35 cellular contexts compared by ENCODE assay signal in the genomic region with DNA sequence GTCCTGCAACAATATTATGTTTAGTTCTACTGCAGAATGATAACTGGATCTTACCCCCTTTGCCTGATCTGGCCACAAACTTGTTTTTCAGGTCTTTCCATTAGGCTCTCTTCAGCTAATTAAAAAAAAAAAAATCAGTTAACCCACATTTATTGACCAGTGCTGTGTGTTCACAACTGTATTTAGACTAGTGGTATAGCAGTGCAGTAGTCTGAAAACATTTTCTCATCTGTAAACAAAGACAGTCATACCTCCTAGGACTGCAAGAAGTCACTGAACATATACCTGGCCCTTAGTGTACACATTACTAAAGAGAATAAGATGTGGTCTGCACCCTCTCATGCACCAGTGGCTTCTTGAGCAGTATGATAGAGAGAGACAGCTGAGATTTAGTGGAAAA. TPM values are rescaled to one million over a fixed set of nuclear protein-coding genes. Genes with fewer than 3 reads are reported as not detected.
DNase-seq lines count a peak whose midpoint lies in the region; ATAC-seq and TF ChIP-seq lines count a peak whose summit lies in the region.
"Had no signal": no experiment of that assay in that cellular context is flagged by ENCODE, and none has a peak within 500 bp of the region (broad histone marks: within the 10 kb centered on the region; RNA-seq: fewer than 3 reads in every experiment).

No MANE protein-coding gene starts in this region.

- H3K4me2 ChIP-seq in PC-3 (ENCODE audit: low read length), result no peak overlapping the region

- no peaks in the 10 kb centered on the region; the same call in 1 of the 2 replicates for H3K36me3 ChIP-seq in PC-3 (ENCODE audit: low read depth, low read length)
- H3K36me3 ChIP-seq in muscle layer of colon (ENCODE audit: insufficient read depth, low read length), result no peaks in the 10 kb centered on the region
- H3K36me3 ChIP-seq in transverse colon, result no peaks in the 10 kb centered on the region
- H3K36me3 ChIP-seq: neutrophil, suprapubic skin, vagina had no signal

- CTCF ChIA-PET in PC-3 (lab: Charles Lee), result no interaction called here

- H3K79me2 ChIP-seq in PC-3 (ENCODE audit: low read length), result peaks cover 58% of the 10 kb centered on the region

- ATAC-seq in PC-3, result peak; percentile 85
- ATAC-seq in HG03175 (IDR thresholded peaks at IDR 0.05; ENCODE audit: unreplicated experiment), result no peak
- ATAC-seq in GM21381 (IDR thresholded peaks at IDR 0.05; ENCODE audit: unreplicated experiment), result no peak
- ATAC-seq: A549; activated naive CD8-positive, alpha-beta T cell treated with anti-CD3 and anti-CD28 coated beads, Interleukin-2, amount 50 U/mL, for 24 hours; heart left ventricle; left lung; Panc1 had no signal

- H3K4me1 ChIP-seq in PC-3 (ENCODE audit: insufficient read depth, low read length) (peaks cover 15% of the 10 kb centered on the region), muscle layer of colon (ENCODE audit: insufficient read depth, low read length) (peaks cover 75% of the 10 kb centered on the region), transverse colon (peaks cover 39 to 98% (median 82%) of the 10 kb centered on the region in 4 donors)

- TF ChIP-seq EP300 in transverse colon (IDR thresholded peaks at IDR 0.05; ENCODE audit: low read depth), result no peak

- TF ChIP-seq POLR2A in transverse colon (IDR thresholded peaks at IDR 0.05), result no peak

- intact Hi-C loops in PC-3 (cut with micrococcal nuclease) (no loop called here), transverse colon (cut with DNase I; ENCODE audit: low total_unique reads) (no loop called here)

- H2AFZ ChIP-seq in PC-3 (ENCODE audit: low read length), result no peak overlapping the region

- H3K27me3 ChIP-seq in PC-3 (ENCODE audit: low read length), result no peaks in the 10 kb centered on the region
- H3K27me3 ChIP-seq in muscle layer of colon (ENCODE audit: control insufficient read depth in 1 of 2, insufficient read depth in 2 of 2, low read length in 2 of 2), result no peaks in the 10 kb centered on the region
- H3K27me3 ChIP-seq in transverse colon, result no peaks in the 10 kb centered on the region
- H3K27me3 ChIP-seq: heart left ventricle, left lung, MG63, neutrophil, suprapubic skin, vagina had no signal

- no TSS peak for BruUV-seq in PC-3 (replicated peaks; lab: Mats Ljungman, UMichigan)

- H3K9ac ChIP-seq in PC-3 (ENCODE audit: low read length) (no peak overlapping the region), muscle layer of colon (ENCODE audit: low read length) (no peak overlapping the region)

- no peaks in the 10 kb centered on the region for H3F3A ChIP-seq in PC-3 (ENCODE audit: low read length, unreplicated experiment)

- TF ChIP-seq CTCF in PC-3 (conservative IDR thresholded peaks at IDR 0.05; ENCODE audit: low read depth, low read length) (no peak), transverse colon (IDR thresholded peaks at IDR 0.05) (no peak), GM20000 (IDR thresholded peaks at IDR 0.05; ENCODE audit: extremely low read depth, missing control alignments) (no peak)

- no peaks in the 10 kb centered on the region for H3K9me3 ChIP-seq in PC-3 (ENCODE audit: low read length)
- no peaks in the 10 kb centered on the region for H3K9me3 ChIP-seq in muscle layer of colon (ENCODE audit: low read length)
- H3K9me3 ChIP-seq in transverse colon, result no peaks in the 10 kb centered on the region
- H3K9me3 ChIP-seq: A549, heart left ventricle, left lung, MG63, neutrophil, suprapubic skin, vagina had no signal

- H3K9me2 ChIP-seq in PC-3 (replicated peaks; ENCODE audit: low read length), result no peaks in the 10 kb centered on the region

- peaks cover 6% of the 10 kb centered on the region; the same call in 1 of the 2 replicates for H4K20me1 ChIP-seq in PC-3 (ENCODE audit: low read length)

- DNase-seq in activated CD8-positive, alpha-beta memory T cell treated with anti-CD3 and anti-CD28 coated beads for 24 hours, result peak; percentile 38
- DNase-seq in activated CD8-positive, alpha-beta memory T cell treated with anti-CD3 and anti-CD28 coated beads, Interleukin-2, amount 50 U/mL, for 48 hours, result no peak
- DNase-seq in PC-3, result peak; percentile 52
- DNase-seq in transverse colon, result no peak
- no peak for DNase-seq in GM20000 (ENCODE audit: low spot score)
- DNase-seq: activated CD4-positive, alpha-beta T cell treated with anti-CD3 and anti-CD28 coated beads, Interleukin-2, amount 10 ng/mL, durations not matched to agents 24 days and 14 days; activated gamma-delta T cell treated with Interleukin-2 at 50 U/mL for 16 hours; activated naive CD8-positive, alpha-beta T cell treated with anti-CD3 and anti-CD28 coated beads, Interleukin-2, amount 50 U/mL, for 24 hours; activated T-cell treated with anti-CD3 and anti-CD28 coated beads, Interleukin-2, amount 50 U/mL, for 24 hours; caudate nucleus; CD4-positive, alpha-beta T cell; DMS 273 treated with DMSO at 0.1 percent for 48 hours; endodermal cell; foreskin fibroblast; H9; heart left ventricle; islet precursor cell; KBM-7; left lung; MG63; NCI-H1105 treated with DMSO at 0.1 percent for 48 hours; NCI-H2029; NCI-H226; NCI-H526 treated with DMSO at 0.1 percent for 48 hours; NK-92 treated with Interleukin-12 subunit alpha and Interleukin-12 subunit beta, amount 100 ng/mL, for 24 hours; SHP77 treated with DMSO at 0.1 percent for 48 hours; stimulated activated CD4-positive, alpha-beta T cell treated with anti-CD3 and anti-CD28 coated beads, Interleukin-4, amount 100 ng/mL, for 4 hours had no signal

- POLR2A ChIA-PET in PC-3 (lab: Charles Lee; ENCODE audit: unreplicated experiment), result no interaction called here

- in situ Hi-C loops in transverse colon (cut with MboI; ENCODE audit: low pct_ligation_motif_present in 1 of 4, low pct_unique_long_range_greater_than_20kb in 1 of 4, low sequenced_read_pairs in 3 of 4), result no loop called here

- H3K27ac ChIP-seq in PC-3 (ENCODE audit: low read length), result no peak overlapping the region
- peak overlapping the region; percentile 70 for H3K27ac ChIP-seq in muscle layer of colon (ENCODE audit: low read depth, low read length)
- H3K27ac ChIP-seq in transverse colon, result peak overlapping the region; percentile 82 to 96 (median 84)
- H3K27ac ChIP-seq: left lung, neutrophil, suprapubic skin, vagina had no signal

- H3K4me3 ChIP-seq in PC-3 (ENCODE audit: low read length) (no peak overlapping the region), muscle layer of colon (ENCODE audit: low read depth in 1 of 2, low read length in 2 of 2) (no peak overlapping the region), transverse colon (no peak overlapping the region)
- H3K4me3 ChIP-seq: A549, heart left ventricle, left lung, MG63, suprapubic skin, vagina had no signal

RNA-seq across cellular contexts. Expression of a gene that starts 22.5 kb away (rescaled TPM):
- total RNA-seq in PC-3 (2014; rRNA removed) (20.4 and 21.3 TPM in 2 replicates), transverse colon (100 to 1,000 TPM; 207 to 592 (median 406) TPM)

Comparison
In these comparisons a context has a peak if more than half of its experiments do, and no peak if none do; other contexts are left out.
1. DNase-seq: peak in activated CD8-positive, alpha-beta memory T cell treated with anti-CD3 and anti-CD28 coated beads for 24 hours (single experiment) and PC-3 (single experiment); none in activated CD8-positive, alpha-beta memory T cell treated with anti-CD3 and anti-CD28 coated beads, Interleukin-2, amount 50 U/mL, for 48 hours (single experiment), transverse colon (single experiment) and GM20000 (single experiment).